Comparison of ENCODE assay signal across 9 cellular contexts in genomic region chr5:172904312-172904642, GRCh38. TPM values are rescaled to one million over a fixed set of nuclear protein-coding genes. Genes with fewer than 3 reads are reported as not detected.
DNase-seq lines count a peak whose midpoint lies in the region; ATAC-seq and TF ChIP-seq lines count a peak whose summit lies in the region.
"Had no signal": no experiment of that assay in that cellular context is flagged by ENCODE, and none has a peak within 500 bp of the region (broad histone marks: within the 10 kb centered on the region; RNA-seq: fewer than 3 reads in every experiment).

No MANE protein-coding gene starts in this region.

- H3K9ac ChIP-seq in SK-N-SH (peak overlapping the region; percentile 49), endodermal cell (ENCODE audit: extremely low read depth, low read length, poor library complexity, severe bottlenecking) (peak overlapping the region; percentile 20)

- H4K20me1 ChIP-seq in SK-N-SH (ENCODE audit: insufficient read depth), result no peaks in the 10 kb centered on the region

- no peak overlapping the region for H2AFZ ChIP-seq in SK-N-SH (ENCODE audit: low read depth)

- H3K9me2 ChIP-seq in SK-N-SH, result no peaks in the 10 kb centered on the region

- H3K4me1 ChIP-seq in SK-N-SH (ENCODE audit: control insufficient read depth in 1 of 2, insufficient read depth in 2 of 2, low read depth in 1 of 2, low read length in 1 of 2) (peaks cover 30 to 56% of the 10 kb centered on the region in 2 experiments), endodermal cell (ENCODE audit: control insufficient read depth, insufficient read depth, low read length) (peaks cover 10% of the 10 kb centered on the region)

- H3F3A ChIP-seq in SK-N-SH (replicated peaks; ENCODE audit: insufficient read depth), result peaks cover 28% of the 10 kb centered on the region

- no peak for ATAC-seq in HG03175 (IDR thresholded peaks at IDR 0.05; ENCODE audit: unreplicated experiment)

- H3K27me3 ChIP-seq in SK-N-SH (ENCODE audit: insufficient read depth) (no peaks in the 10 kb centered on the region), endodermal cell (ENCODE audit: control insufficient read depth, insufficient read depth, low read length, poor library complexity, severe bottlenecking) (no peaks in the 10 kb centered on the region)

- CTCF ChIA-PET in SK-N-SH (lab: Yijun Ruan, JAX), result interaction anchor here (1.3 to 4.4 kb wide), 5 partner anchors 28 to 197 kb away, joined by 4 to 23 read pairs (median 13); no protein-coding TSS in a partner anchor

- WGBS in SK-N-SH (ENCODE audit: low lambda C conversion rate), result 66% methylated on average over 3 of the region's 4 CpGs
- 89 to 100% methylated on average over 3 to 4 of the region's 4 CpGs for WGBS in endodermal cell (ENCODE audit: insufficient coverage in 1 of 2, insufficient read length in 1 of 2), 2 experiments

- POLR2A ChIA-PET in SK-N-SH (lab: Yijun Ruan, JAX), result no interaction called here

- TF ChIP-seq CTCF in SK-N-SH (IDR thresholded peaks at IDR 0.05), result no peak
- TF ChIP-seq CTCF in endodermal cell (conservative IDR thresholded peaks at IDR 0.05), result no peak
- no peak for TF ChIP-seq CTCF in nephron (IDR thresholded peaks at IDR 0.05; ENCODE audit: unreplicated experiment in 3 of 3)
- TF ChIP-seq CTCF in type B pancreatic cell (conservative IDR thresholded peaks at IDR 0.05), result no peak

- no peak overlapping the region for H3K4me3 Mint-ChIP-seq in endodermal cell
- H3K4me3 Mint-ChIP-seq in nephron, result no peak overlapping the region
- peak overlapping the region; percentile 44 for H3K4me3 Mint-ChIP-seq in type B pancreatic cell

- H3K27ac ChIP-seq in SK-N-SH (ENCODE audit: low read depth in 2 of 2, low read length in 1 of 2) (peak overlapping the region; percentile 76 to 100), endodermal cell (ENCODE audit: low read depth, low read length) (no peak overlapping the region)

- peaks cover 24% of the 10 kb centered on the region; the same call in 1 of the 2 replicates for H3K79me2 ChIP-seq in SK-N-SH (ENCODE audit: insufficient read depth)

- H3K9me3 ChIP-seq in SK-N-SH (no peaks in the 10 kb centered on the region), endodermal cell (ENCODE audit: control insufficient read depth, low read length) (no peaks in the 10 kb centered on the region)

- no peak for TF ChIP-seq EP300 in SK-N-SH (IDR thresholded peaks at IDR 0.05; ENCODE audit: borderline replicate concordance in 1 of 2, low read depth in 1 of 2, low read length in 1 of 2)

- peaks cover 1% of the 10 kb centered on the region for H3K27me3 Mint-ChIP-seq in endodermal cell (ENCODE audit: insufficient read depth)
- H3K27me3 Mint-ChIP-seq in nephron (ENCODE audit: low read depth), result no peaks in the 10 kb centered on the region
- H3K27me3 Mint-ChIP-seq in type B pancreatic cell, result peaks cover 3% of the 10 kb centered on the region

- peak overlapping the region; percentile 37 for H3K4me2 ChIP-seq in SK-N-SH

- H3K4me1 Mint-ChIP-seq in endodermal cell (peaks cover 28% of the 10 kb centered on the region), nephron (peaks cover 72% of the 10 kb centered on the region), type B pancreatic cell (ENCODE audit: unreplicated experiment) (peaks cover 62% of the 10 kb centered on the region)

- H3K36me3 ChIP-seq in SK-N-SH (replicated peaks in 1 of 2; ENCODE audit: control insufficient read depth in 1 of 2, insufficient read depth in 2 of 2, low read length in 1 of 2) (peaks cover 0 to 9% of the 10 kb centered on the region in 2 experiments), endodermal cell (ENCODE audit: control insufficient read depth, insufficient read depth, low read length) (peaks cover 27% of the 10 kb centered on the region)

- H3K4me3 ChIP-seq in SK-N-SH (ENCODE audit: low read depth in 2 of 2, low read length in 1 of 2), result no peak overlapping the region
- H3K4me3 ChIP-seq in endodermal cell (ENCODE audit: low read length), result no peak overlapping the region

- DNase-seq in SK-N-SH, result no peak
- DNase-seq in endodermal cell, result no peak
- no peak for DNase-seq in type B pancreatic cell (ENCODE audit: extremely low spot score, unreplicated experiment)
- DNase-seq in midbrain (lab: John Stamatoyannopoulos, UW), result no peak
- no peak for DNase-seq in SW 1271 (lab: John Stamatoyannopoulos, UW)
- DNase-seq in activated CD4-positive, alpha-beta T cell treated with anti-CD3 and anti-CD28 coated beads, Interleukin-2, amount 50 U/mL, for 4 hours, result no peak
- DNase-seq: T-helper 9 cell had no signal

- no peak for TF ChIP-seq RAD21 in SK-N-SH (IDR thresholded peaks at IDR 0.05; ENCODE audit: low read length)

- peaks cover 23% of the 10 kb centered on the region for H3K36me3 Mint-ChIP-seq in endodermal cell (ENCODE audit: low read depth)
- peaks cover 15% of the 10 kb centered on the region for H3K36me3 Mint-ChIP-seq in nephron (ENCODE audit: low read depth)
- peaks cover 9% of the 10 kb centered on the region for H3K36me3 Mint-ChIP-seq in type B pancreatic cell

- H3K9me3 Mint-ChIP-seq in endodermal cell (no peaks in the 10 kb centered on the region), nephron (no peaks in the 10 kb centered on the region), type B pancreatic cell (no peaks in the 10 kb centered on the region)

- H3K27ac Mint-ChIP-seq in endodermal cell, result peak overlapping the region; percentile 87
- H3K27ac Mint-ChIP-seq in nephron, result peak overlapping the region; percentile 83 to 92 (median 88)
- H3K27ac Mint-ChIP-seq in type B pancreatic cell, result peak overlapping the region; percentile 94

TF ChIP-seq in SK-N-SH, 30 proteins besides CTCF, POLR2A, EP300 and RAD21 (continues in another document):
- TF ChIP-seq JUND (IDR thresholded peaks at IDR 0.05), result no peak
- no peak for TF ChIP-seq ZBTB33 (IDR thresholded peaks at IDR 0.05; ENCODE audit: borderline replicate concordance, low read depth)
- TF ChIP-seq YY1 (IDR thresholded peaks at IDR 0.05; ENCODE audit: low read depth), result no peak
- TF ChIP-seq EZH2phosphoT487 (IDR thresholded peaks at IDR 0.05; ENCODE audit: borderline replicate concordance, low read depth), result no peak
- no peak for TF ChIP-seq FOXJ3 (CRISPR knock-in tag; IDR thresholded peaks at IDR 0.05)
- TF ChIP-seq NFIC (IDR thresholded peaks at IDR 0.05; ENCODE audit: borderline replicate concordance), result no peak
- TF ChIP-seq SMC3 (IDR thresholded peaks at IDR 0.05; ENCODE audit: low read depth, low read length), result no peak
- TF ChIP-seq, protein P1, sequence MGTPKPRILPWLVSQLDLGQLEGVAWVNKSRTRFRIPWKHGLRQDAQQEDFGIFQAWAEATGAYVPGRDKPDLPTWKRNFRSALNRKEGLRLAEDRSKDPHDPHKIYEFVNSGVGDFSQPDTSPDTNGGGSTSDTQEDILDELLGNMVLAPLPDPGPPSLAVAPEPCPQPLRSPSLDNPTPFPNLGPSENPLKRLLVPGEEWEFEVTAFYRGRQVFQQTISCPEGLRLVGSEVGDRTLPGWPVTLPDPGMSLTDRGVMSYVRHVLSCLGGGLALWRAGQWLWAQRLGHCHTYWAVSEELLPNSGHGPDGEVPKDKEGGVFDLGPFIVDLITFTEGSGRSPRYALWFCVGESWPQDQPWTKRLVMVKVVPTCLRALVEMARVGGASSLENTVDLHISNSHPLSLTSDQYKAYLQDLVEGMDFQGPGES (IDR thresholded peaks at IDR 0.05; ENCODE audit: low read depth, low read length), result no peak
- TF ChIP-seq SIN3A (IDR thresholded peaks at IDR 0.05; ENCODE audit: borderline replicate concordance, low read depth, low read length), result no peak
- no peak for TF ChIP-seq TAF1 (IDR thresholded peaks at IDR 0.05; ENCODE audit: borderline replicate concordance, low read depth, low read length)
- TF ChIP-seq, protein P2, sequence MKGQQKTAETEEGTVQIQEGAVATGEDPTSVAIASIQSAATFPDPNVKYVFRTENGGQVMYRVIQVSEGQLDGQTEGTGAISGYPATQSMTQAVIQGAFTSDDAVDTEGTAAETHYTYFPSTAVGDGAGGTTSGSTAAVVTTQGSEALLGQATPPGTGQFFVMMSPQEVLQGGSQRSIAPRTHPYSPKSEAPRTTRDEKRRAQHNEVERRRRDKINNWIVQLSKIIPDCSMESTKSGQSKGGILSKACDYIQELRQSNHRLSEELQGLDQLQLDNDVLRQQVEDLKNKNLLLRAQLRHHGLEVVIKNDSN (IDR thresholded peaks at IDR 0.05; ENCODE audit: borderline replicate concordance, low read depth), result no peak
- TF ChIP-seq RXRA (IDR thresholded peaks at IDR 0.05; ENCODE audit: borderline replicate concordance, low read depth), result no peak
- no peak for TF ChIP-seq FOXM1 (IDR thresholded peaks at IDR 0.05; ENCODE audit: low read depth)
- TF ChIP-seq CHD2 (IDR thresholded peaks at IDR 0.05; ENCODE audit: low read length, partially characterized antibody), result no peak

RNA-seq across cellular contexts. Expression of gene RPL26L1, which starts 54.9 kb away (rescaled TPM):
- 193 and 212 TPM in 2 replicates for polyA plus RNA-seq in SK-N-SH (2012; rRNA removed)
- 199 and 206 TPM in 2 replicates for polyA plus RNA-seq in SK-N-SH (2012; cell fraction: cytosol; rRNA removed)
- 86.4 and 89.6 TPM in 2 replicates for polyA plus RNA-seq in SK-N-SH (2012; cell fraction: nucleus; rRNA removed)
- total RNA-seq in endodermal cell, result 10 to 100 TPM; 56.7 to 60.0 TPM
- polyA plus RNA-seq in endodermal cell (2013, experiment 1 of 2), result 72.4 TPM
- polyA plus RNA-seq in endodermal cell (2013, experiment 2 of 2), result 76.0 TPM
- total RNA-seq in type B pancreatic cell (ENCODE audit: low replicate concordance), result 40.4 and 54.2 TPM in 2 replicates
